Comparison of ENCODE assay signal across 1 cellular context in the genomic region with DNA sequence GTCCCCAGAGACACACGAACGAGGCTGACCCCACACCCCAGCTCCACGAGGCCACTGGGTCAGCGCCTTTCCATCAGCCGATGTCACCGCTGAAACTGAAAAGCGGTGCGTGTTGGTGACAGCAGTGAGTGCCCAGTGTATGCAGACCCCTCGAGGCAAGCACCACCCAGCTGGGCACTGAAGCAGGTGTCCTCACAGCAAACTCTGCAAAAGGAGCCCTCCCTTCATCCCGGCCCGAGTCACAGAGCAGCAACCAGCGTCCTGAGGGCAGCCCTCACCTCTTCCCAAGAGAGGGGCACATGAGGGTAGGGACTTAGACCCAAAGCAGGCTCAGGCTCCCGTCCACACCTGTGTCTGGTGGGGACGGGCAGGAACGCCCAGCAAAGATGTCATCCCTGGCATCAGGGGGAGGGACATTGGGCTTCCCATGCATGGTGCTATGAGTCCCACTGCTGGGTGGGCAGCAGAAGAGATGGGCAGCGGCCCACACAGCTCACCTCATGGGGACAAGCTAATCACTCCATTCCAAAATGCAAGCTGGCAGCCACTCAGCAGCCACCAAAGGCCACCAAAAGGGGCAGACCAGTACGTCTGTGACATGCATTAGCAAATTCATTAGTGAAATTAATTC.
TF ChIP-seq lines count a peak whose summit lies in the region.

No MANE protein-coding gene starts in this region.

TF ChIP-seq in A549, 52 proteins besides CTCF, POLR2A, EP300 and RAD21 (continued from another document):
- TF ChIP-seq, protein P1, sequence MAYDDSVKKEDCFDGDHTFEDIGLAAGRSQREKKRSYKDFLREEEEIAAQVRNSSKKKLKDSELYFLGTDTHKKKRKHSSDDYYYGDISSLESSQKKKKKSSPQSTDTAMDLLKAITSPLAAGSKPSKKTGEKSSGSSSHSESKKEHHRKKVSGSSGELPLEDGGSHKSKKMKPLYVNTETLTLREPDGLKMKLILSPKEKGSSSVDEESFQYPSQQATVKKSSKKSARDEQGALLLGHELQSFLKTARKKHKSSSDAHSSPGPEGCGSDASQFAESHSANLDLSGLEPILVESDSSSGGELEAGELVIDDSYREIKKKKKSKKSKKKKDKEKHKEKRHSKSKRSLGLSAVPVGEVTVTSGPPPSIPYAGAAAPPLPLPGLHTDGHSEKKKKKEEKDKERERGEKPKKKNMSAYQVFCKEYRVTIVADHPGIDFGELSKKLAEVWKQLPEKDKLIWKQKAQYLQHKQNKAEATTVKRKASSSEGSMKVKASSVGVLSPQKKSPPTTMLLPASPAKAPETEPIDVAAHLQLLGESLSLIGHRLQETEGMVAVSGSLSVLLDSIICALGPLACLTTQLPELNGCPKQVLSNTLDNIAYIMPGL (CRISPR knock-in tag; IDR thresholded peaks at IDR 0.05; ENCODE audit: borderline replicate concordance): no peak
- TF ChIP-seq HEYL (CRISPR knock-in tag; IDR thresholded peaks at IDR 0.05): no peak
- no peak for TF ChIP-seq EHF (CRISPR knock-in tag; IDR thresholded peaks at IDR 0.05)
